15 cellular contexts compared by ENCODE assay signal in genomic region chr2:5673861-5674240, GRCh38. TPM values are rescaled to one million over a fixed set of nuclear protein-coding genes. Genes with fewer than 3 reads are reported as not detected.
DNase-seq lines count a peak whose midpoint lies in the region; ATAC-seq and TF ChIP-seq lines count a peak whose summit lies in the region.
"Had no signal": no experiment of that assay in that cellular context is flagged by ENCODE, and none has a peak within 500 bp of the region (broad histone marks: within the 10 kb centered on the region; RNA-seq: fewer than 3 reads in every experiment).

No MANE protein-coding gene starts in this region.

- DNase-seq in DMS53 treated with DMSO at 0.1 percent for 48 hours (lab: John Stamatoyannopoulos, UW; ENCODE audit: unreplicated experiment) = peak; percentile 15
- no peak for DNase-seq in Jurkat, Clone E6-1 (ENCODE audit: low read depth, low spot score)
- no peak for DNase-seq in endodermal cell
- no peak for DNase-seq in neural crest cell (ENCODE audit: low read depth, low spot score)
- no peak for DNase-seq in colonic mucosa
- no peak for DNase-seq in activated CD4-positive, alpha-beta T cell treated with anti-CD3 and anti-CD28 coated beads for 48 hours
- no peak for DNase-seq in activated CD4-positive, alpha-beta memory T cell treated with anti-CD3 and anti-CD28 coated beads for 36 hours
- DNase-seq: CD8-positive, alpha-beta memory T cell; dermis blood vessel endothelial cell; lower lobe of right lung; stimulated activated CD4-positive, alpha-beta T cell treated with anti-CD3 and anti-CD28 coated beads, Interleukin-2, amount 100 ng/mL, for 48 hours; stimulated activated naive CD4-positive, alpha-beta T cell had no signal

- POLR2A ChIA-PET in activated CD4-positive, alpha-beta memory T cell treated with anti-CD3 and anti-CD28 coated beads for 36 hours (lab: Charles Lee) = no interaction called here

- H3K27me3 Mint-ChIP-seq in endodermal cell (ENCODE audit: insufficient read depth) (peaks cover 32% of the 10 kb centered on the region), neural crest cell (ENCODE audit: low read depth) (peaks cover 12% of the 10 kb centered on the region)
- H3K27me3 Mint-ChIP-seq in activated CD4-positive, alpha-beta memory T cell treated with anti-CD3 and anti-CD28 coated beads for 36 hours = peaks cover 18% of the 10 kb centered on the region

- H3K4me3 Mint-ChIP-seq in endodermal cell (peak overlapping the region; percentile 51), neural crest cell (peak overlapping the region; percentile 81)
- H3K4me3 Mint-ChIP-seq in activated CD4-positive, alpha-beta memory T cell treated with anti-CD3 and anti-CD28 coated beads for 36 hours = no peak overlapping the region
- H3K4me3 Mint-ChIP-seq: activated naive CD8-positive, alpha-beta T cell; CD8-positive, alpha-beta memory T cell had no signal

- H3K36me3 ChIP-seq in endodermal cell (ENCODE audit: control insufficient read depth, insufficient read depth, low read length) = no peaks in the 10 kb centered on the region
- no peaks in the 10 kb centered on the region for H3K36me3 ChIP-seq in colonic mucosa
- H3K36me3 ChIP-seq: lower lobe of right lung had no signal

- peak overlapping the region; percentile 33 for H3K27ac ChIP-seq in endodermal cell (ENCODE audit: low read depth, low read length)
- no peak overlapping the region for H3K27ac ChIP-seq in colonic mucosa
- H3K27ac ChIP-seq: lower lobe of right lung, parathyroid adenoma had no signal

- H3K27me3 ChIP-seq in endodermal cell (ENCODE audit: control insufficient read depth, insufficient read depth, low read length, poor library complexity, severe bottlenecking) (peaks cover 40% of the 10 kb centered on the region), colonic mucosa (no peaks in the 10 kb centered on the region)

- no peaks in the 10 kb centered on the region for H3K9me3 Mint-ChIP-seq in endodermal cell
- H3K9me3 Mint-ChIP-seq in neural crest cell = no peaks in the 10 kb centered on the region
- H3K9me3 Mint-ChIP-seq in activated CD4-positive, alpha-beta memory T cell treated with anti-CD3 and anti-CD28 coated beads for 36 hours = peaks cover 1% of the 10 kb centered on the region

- intact Hi-C loops in colonic mucosa (cut with DNase I) = no loop called here
- intact Hi-C loops in activated CD4-positive, alpha-beta memory T cell treated with anti-CD3 and anti-CD28 coated beads for 36 hours (cut with micrococcal nuclease) = no loop called here

- peaks cover 5% of the 10 kb centered on the region for H3K4me1 Mint-ChIP-seq in endodermal cell
- peaks cover 12% of the 10 kb centered on the region for H3K4me1 Mint-ChIP-seq in neural crest cell
- no peaks in the 10 kb centered on the region for H3K4me1 Mint-ChIP-seq in activated CD4-positive, alpha-beta memory T cell treated with anti-CD3 and anti-CD28 coated beads for 36 hours (ENCODE audit: low read depth)
- H3K4me1 Mint-ChIP-seq: CD8-positive, alpha-beta memory T cell had no signal

- H3K9ac ChIP-seq in endodermal cell (ENCODE audit: extremely low read depth, low read length, poor library complexity, severe bottlenecking) = no peak overlapping the region
- H3K9ac ChIP-seq in colonic mucosa (ENCODE audit: low read depth in 2 of 2, low read length in 2 of 2) = no peak overlapping the region
- H3K9ac ChIP-seq: parathyroid adenoma had no signal

- no peak for ATAC-seq in GM19395 (IDR thresholded peaks at IDR 0.05; ENCODE audit: unreplicated experiment)

- CTCF ChIA-PET in activated CD4-positive, alpha-beta memory T cell treated with anti-CD3 and anti-CD28 coated beads for 36 hours (lab: Charles Lee) = no interaction called here

- H3K36me3 Mint-ChIP-seq in endodermal cell (ENCODE audit: low read depth) (no peaks in the 10 kb centered on the region), neural crest cell (ENCODE audit: low read depth) (no peaks in the 10 kb centered on the region)
- no peaks in the 10 kb centered on the region for H3K36me3 Mint-ChIP-seq in activated CD4-positive, alpha-beta memory T cell treated with anti-CD3 and anti-CD28 coated beads for 36 hours
- H3K36me3 Mint-ChIP-seq: activated naive CD8-positive, alpha-beta T cell; CD8-positive, alpha-beta memory T cell had no signal

- TF ChIP-seq CTCF in endodermal cell (conservative IDR thresholded peaks at IDR 0.05) (no peak), neural crest cell (conservative IDR thresholded peaks at IDR 0.05) (no peak), colonic mucosa (IDR thresholded peaks at IDR 0.05) (no peak)

- peak overlapping the region; percentile 25 for H3K4me3 ChIP-seq in Jurkat, Clone E6-1 (ENCODE audit: low read length)
- H3K4me3 ChIP-seq in endodermal cell (ENCODE audit: low read length) (peak overlapping the region; percentile 59), colonic mucosa (no peak overlapping the region)
- H3K4me3 ChIP-seq: lower lobe of right lung had no signal

- 8 to 9% methylated on average over 11 to 14 of the region's 14 CpGs for WGBS in endodermal cell (ENCODE audit: insufficient coverage in 1 of 2, insufficient read length in 1 of 2), 2 experiments

- no peaks in the 10 kb centered on the region for H3K9me3 ChIP-seq in endodermal cell (ENCODE audit: control insufficient read depth, low read length)
- H3K9me3 ChIP-seq in colonic mucosa = no peaks in the 10 kb centered on the region
- H3K9me3 ChIP-seq: lower lobe of right lung had no signal

- no peak overlapping the region for H3K27ac Mint-ChIP-seq in endodermal cell
- H3K27ac Mint-ChIP-seq in neural crest cell (ENCODE audit: unreplicated experiment) = no peak overlapping the region
- no peak overlapping the region for H3K27ac Mint-ChIP-seq in activated CD4-positive, alpha-beta memory T cell treated with anti-CD3 and anti-CD28 coated beads for 36 hours
- H3K27ac Mint-ChIP-seq: activated naive CD8-positive, alpha-beta T cell; CD8-positive, alpha-beta memory T cell had no signal

- H3K4me1 ChIP-seq in endodermal cell (ENCODE audit: control insufficient read depth, insufficient read depth, low read length) (no peaks in the 10 kb centered on the region), colonic mucosa (no peaks in the 10 kb centered on the region)
- H3K4me1 ChIP-seq: lower lobe of right lung, parathyroid adenoma had no signal

RNA-seq across cellular contexts. Expression of gene SOX11, which starts 18.3 kb away (rescaled TPM):
- 2.1 TPM for polyA plus RNA-seq in Jurkat, Clone E6-1 (2012; ENCODE audit: insufficient read depth, insufficient read length)
- total RNA-seq in endodermal cell (10 to 100 TPM; 35.9 to 48.9 TPM), neural crest cell (197 and 201 TPM in 2 replicates), colonic mucosa (under 1 TPM in 1 of 2 donors, not detected in 1; 0.35 TPM)
- 117 TPM for polyA plus RNA-seq in endodermal cell (2013, experiment 1 of 2)
- polyA plus RNA-seq in endodermal cell (2013, experiment 2 of 2) = 117 TPM
- not detected for total RNA-seq in activated CD4-positive, alpha-beta memory T cell treated with anti-CD3 and anti-CD28 coated beads for 36 hours
- total RNA-seq: CD8-positive, alpha-beta memory T cell; dermis blood vessel endothelial cell had no signal
- polyA plus RNA-seq: CD8-positive, alpha-beta memory T cell had no signal

Comparison
In these comparisons a context has a peak if more than half of its experiments do, and no peak if none do; other contexts are left out.
1. RNA of gene SOX11, which starts 18.3 kb away (total RNA-seq): 197 to 201 TPM in neural crest cell and 35.9 to 48.9 TPM in endodermal cell; 0.35 TPM in colonic mucosa and not detected in activated CD4-positive, alpha-beta memory T cell treated with anti-CD3 and anti-CD28 coated beads for 36 hours; every median in the first group is over 10 times any median in the second.